1 cellular context compared by ENCODE assay signal in the genomic region with DNA sequence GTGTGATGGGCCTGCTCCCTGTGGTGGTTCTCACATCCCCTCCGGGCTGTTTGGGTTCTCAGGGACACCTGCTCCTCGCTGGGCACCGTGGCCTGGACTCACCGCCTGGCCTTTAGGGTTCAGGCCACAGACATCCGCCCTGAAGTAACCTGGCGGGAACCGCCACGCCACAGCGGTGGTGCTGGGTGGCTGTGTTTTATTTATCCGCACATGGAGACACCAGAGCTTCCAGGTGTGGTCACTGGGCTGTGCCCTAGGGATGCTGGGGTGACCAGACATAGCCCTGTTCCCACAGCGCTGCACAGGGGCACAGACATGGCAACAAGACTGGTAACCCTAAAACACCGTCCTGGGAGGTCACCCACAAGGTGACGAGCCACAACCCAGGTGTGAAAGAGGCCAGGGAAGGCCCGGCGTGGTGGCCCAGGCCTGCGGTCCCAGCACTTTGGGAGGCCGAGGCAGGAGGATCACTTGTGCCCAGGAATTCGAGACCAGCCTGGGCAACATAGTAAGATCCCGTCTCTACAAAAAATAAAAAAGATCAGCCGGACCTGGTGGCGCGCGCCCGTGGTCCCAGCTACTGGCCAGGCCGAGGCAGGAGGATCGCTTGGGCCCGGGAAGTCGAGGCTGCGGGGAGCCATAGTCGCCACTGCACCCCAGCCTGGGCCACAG.
TF ChIP-seq lines count a peak whose summit lies in the region.

No MANE protein-coding gene starts in this region.

TF ChIP-seq in liver, 16 proteins besides CTCF, POLR2A, EP300 and RAD21 (continued from another document):
- TF ChIP-seq, protein P1, sequence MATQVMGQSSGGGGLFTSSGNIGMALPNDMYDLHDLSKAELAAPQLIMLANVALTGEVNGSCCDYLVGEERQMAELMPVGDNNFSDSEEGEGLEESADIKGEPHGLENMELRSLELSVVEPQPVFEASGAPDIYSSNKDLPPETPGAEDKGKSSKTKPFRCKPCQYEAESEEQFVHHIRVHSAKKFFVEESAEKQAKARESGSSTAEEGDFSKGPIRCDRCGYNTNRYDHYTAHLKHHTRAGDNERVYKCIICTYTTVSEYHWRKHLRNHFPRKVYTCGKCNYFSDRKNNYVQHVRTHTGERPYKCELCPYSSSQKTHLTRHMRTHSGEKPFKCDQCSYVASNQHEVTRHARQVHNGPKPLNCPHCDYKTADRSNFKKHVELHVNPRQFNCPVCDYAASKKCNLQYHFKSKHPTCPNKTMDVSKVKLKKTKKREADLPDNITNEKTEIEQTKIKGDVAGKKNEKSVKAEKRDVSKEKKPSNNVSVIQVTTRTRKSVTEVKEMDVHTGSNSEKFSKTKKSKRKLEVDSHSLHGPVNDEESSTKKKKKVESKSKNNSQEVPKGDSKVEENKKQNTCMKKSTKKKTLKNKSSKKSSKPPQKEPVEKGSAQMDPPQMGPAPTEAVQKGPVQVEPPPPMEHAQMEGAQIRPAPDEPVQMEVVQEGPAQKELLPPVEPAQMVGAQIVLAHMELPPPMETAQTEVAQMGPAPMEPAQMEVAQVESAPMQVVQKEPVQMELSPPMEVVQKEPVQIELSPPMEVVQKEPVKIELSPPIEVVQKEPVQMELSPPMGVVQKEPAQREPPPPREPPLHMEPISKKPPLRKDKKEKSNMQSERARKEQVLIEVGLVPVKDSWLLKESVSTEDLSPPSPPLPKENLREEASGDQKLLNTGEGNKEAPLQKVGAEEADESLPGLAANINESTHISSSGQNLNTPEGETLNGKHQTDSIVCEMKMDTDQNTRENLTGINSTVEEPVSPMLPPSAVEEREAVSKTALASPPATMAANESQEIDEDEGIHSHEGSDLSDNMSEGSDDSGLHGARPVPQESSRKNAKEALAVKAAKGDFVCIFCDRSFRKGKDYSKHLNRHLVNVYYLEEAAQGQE (IDR thresholded peaks at IDR 0.05): no peak
TF ChIP-seq in liver: peak in this region for 0.
